Comparison of ENCODE assay signal across 1 cellular context in genomic region chr9:123679330-123679987, GRCh38.
A peak's percentile ranks its signal among the peaks of the same experiment; 100 is the strongest.
TF ChIP-seq lines count a peak whose summit lies in the region.

No MANE protein-coding gene starts in this region.

TF ChIP-seq in GM12878, 131 proteins besides CTCF, POLR2A, EP300 and RAD21 (continued from another document and continues in another):
- peak; percentile 81 for TF ChIP-seq SKIL (IDR thresholded peaks at IDR 0.05; ENCODE audit: low read depth, poor library complexity, severe bottlenecking)
- TF ChIP-seq TAF1 (IDR thresholded peaks at IDR 0.05; ENCODE audit: borderline replicate concordance, low read depth, low read length) = peak; percentile 19; the same call in 1 of the 2 replicates
- peak; percentile 91 for TF ChIP-seq IRF4 (IDR thresholded peaks at IDR 0.05; ENCODE audit: low read depth, low read length)
- no peak for TF ChIP-seq KAT2A (conservative IDR thresholded peaks at IDR 0.05; ENCODE audit: control insufficient read depth, low read depth, low read length)
- TF ChIP-seq FOXM1 (IDR thresholded peaks at IDR 0.05; ENCODE audit: low read depth, low read length) = peak; percentile 74; the same call in 1 of the 2 replicates
- TF ChIP-seq NR2F1 (conservative IDR thresholded peaks at IDR 0.05) = peak; percentile 80
- TF ChIP-seq NFYA (IDR thresholded peaks at IDR 0.05; ENCODE audit: borderline replicate concordance, low read depth, low read length) = no peak
- peak; percentile 86; the same call in 1 of the 2 replicates for TF ChIP-seq TCF3 (IDR thresholded peaks at IDR 0.05; ENCODE audit: borderline replicate concordance, insufficient read depth, low read depth, low read length)
- TF ChIP-seq YBX1 (IDR thresholded peaks at IDR 0.05) = no peak
- 0 out of 2 replicates have a peak, but pooled peaks have one; percentile 30 for TF ChIP-seq CREB1 (IDR thresholded peaks at IDR 0.05; ENCODE audit: low read depth)
- TF ChIP-seq ELK1 (IDR thresholded peaks at IDR 0.05; ENCODE audit: low read depth, low read length) = no peak
- TF ChIP-seq CHD2 (IDR thresholded peaks at IDR 0.05; ENCODE audit: borderline replicate concordance, low read depth, low read length) = no peak
- no peak for TF ChIP-seq ZNF217 (IDR thresholded peaks at IDR 0.05)
- TF ChIP-seq, protein P1, sequence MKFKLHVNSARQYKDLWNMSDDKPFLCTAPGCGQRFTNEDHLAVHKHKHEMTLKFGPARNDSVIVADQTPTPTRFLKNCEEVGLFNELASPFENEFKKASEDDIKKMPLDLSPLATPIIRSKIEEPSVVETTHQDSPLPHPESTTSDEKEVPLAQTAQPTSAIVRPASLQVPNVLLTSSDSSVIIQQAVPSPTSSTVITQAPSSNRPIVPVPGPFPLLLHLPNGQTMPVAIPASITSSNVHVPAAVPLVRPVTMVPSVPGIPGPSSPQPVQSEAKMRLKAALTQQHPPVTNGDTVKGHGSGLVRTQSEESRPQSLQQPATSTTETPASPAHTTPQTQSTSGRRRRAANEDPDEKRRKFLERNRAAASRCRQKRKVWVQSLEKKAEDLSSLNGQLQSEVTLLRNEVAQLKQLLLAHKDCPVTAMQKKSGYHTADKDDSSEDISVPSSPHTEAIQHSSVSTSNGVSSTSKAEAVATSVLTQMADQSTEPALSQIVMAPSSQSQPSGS (IDR thresholded peaks at IDR 0.05; ENCODE audit: low read length) = no peak; the same call in 1 of the 2 replicates
- peak; percentile 80 for TF ChIP-seq MTA2 (IDR thresholded peaks at IDR 0.05; ENCODE audit: low read depth)
- TF ChIP-seq, protein P2, sequence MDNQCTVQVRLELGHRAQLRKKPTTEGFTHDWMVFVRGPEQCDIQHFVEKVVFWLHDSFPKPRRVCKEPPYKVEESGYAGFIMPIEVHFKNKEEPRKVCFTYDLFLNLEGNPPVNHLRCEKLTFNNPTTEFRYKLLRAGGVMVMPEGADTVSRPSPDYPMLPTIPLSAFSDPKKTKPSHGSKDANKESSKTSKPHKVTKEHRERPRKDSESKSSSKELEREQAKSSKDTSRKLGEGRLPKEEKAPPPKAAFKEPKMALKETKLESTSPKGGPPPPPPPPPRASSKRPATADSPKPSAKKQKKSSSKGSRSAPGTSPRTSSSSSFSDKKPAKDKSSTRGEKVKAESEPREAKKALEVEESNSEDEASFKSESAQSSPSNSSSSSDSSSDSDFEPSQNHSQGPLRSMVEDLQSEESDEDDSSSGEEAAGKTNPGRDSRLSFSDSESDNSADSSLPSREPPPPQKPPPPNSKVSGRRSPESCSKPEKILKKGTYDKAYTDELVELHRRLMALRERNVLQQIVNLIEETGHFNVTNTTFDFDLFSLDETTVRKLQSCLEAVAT (IDR thresholded peaks at IDR 0.05) = peak; percentile 66; the same call in 1 of the 2 replicates
- TF ChIP-seq LARP7 (IDR thresholded peaks at IDR 0.05) = 0 out of 2 replicates have a peak, but pooled peaks have one; percentile 53
- no peak for TF ChIP-seq IRF3 (IDR thresholded peaks at IDR 0.05)
- no peak for TF ChIP-seq MYC (IDR thresholded peaks at IDR 0.05; ENCODE audit: insufficient read depth, insufficient read length, insufficient replicate concordance, low read length, severe bottlenecking)
- TF ChIP-seq ZNF274 (IDR thresholded peaks at IDR 0.05; ENCODE audit: insufficient read depth, insufficient read length) = no peak
- peak; percentile 73 for TF ChIP-seq BCL11A (IDR thresholded peaks at IDR 0.05; ENCODE audit: low read depth, low read length)
- no peak for TF ChIP-seq HDAC6 (IDR thresholded peaks at IDR 0.05; ENCODE audit: unreplicated experiment)
- TF ChIP-seq EGR1 (IDR thresholded peaks at IDR 0.05; ENCODE audit: borderline replicate concordance in 1 of 2, low read depth in 2 of 2, low read length in 2 of 2) = no peak
- TF ChIP-seq ZNF592 (IDR thresholded peaks at IDR 0.05) = no peak; the same call in 1 of the 2 replicates
- TF ChIP-seq SREBF2 (IDR thresholded peaks at IDR 0.05; ENCODE audit: low read length) = no peak
- no peak for TF ChIP-seq HDGF (IDR thresholded peaks at IDR 0.05)
- peak; percentile 68 for TF ChIP-seq SP1 (IDR thresholded peaks at IDR 0.05; ENCODE audit: low read depth, low read length)
- no peak for TF ChIP-seq SUPT20H (IDR thresholded peaks at IDR 0.05; ENCODE audit: borderline replicate concordance, control insufficient read depth, low read depth, low read length)
- TF ChIP-seq, protein P3, sequence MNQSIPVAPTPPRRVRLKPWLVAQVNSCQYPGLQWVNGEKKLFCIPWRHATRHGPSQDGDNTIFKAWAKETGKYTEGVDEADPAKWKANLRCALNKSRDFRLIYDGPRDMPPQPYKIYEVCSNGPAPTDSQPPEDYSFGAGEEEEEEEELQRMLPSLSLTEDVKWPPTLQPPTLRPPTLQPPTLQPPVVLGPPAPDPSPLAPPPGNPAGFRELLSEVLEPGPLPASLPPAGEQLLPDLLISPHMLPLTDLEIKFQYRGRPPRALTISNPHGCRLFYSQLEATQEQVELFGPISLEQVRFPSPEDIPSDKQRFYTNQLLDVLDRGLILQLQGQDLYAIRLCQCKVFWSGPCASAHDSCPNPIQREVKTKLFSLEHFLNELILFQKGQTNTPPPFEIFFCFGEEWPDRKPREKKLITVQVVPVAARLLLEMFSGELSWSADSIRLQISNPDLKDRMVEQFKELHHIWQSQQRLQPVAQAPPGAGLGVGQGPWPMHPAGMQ (IDR thresholded peaks at IDR 0.05; ENCODE audit: borderline replicate concordance) = no peak
- TF ChIP-seq JUNB (IDR thresholded peaks at IDR 0.05) = peak; percentile 27; the same call in 1 of the 2 replicates
- no peak for TF ChIP-seq SMC3 (IDR thresholded peaks at IDR 0.05; ENCODE audit: borderline replicate concordance, low read length)
- no peak for TF ChIP-seq KLF5 (IDR thresholded peaks at IDR 0.05; ENCODE audit: partially characterized antibody)
- peak; percentile 63; the same call in 1 of the 2 replicates for TF ChIP-seq TARDBP (IDR thresholded peaks at IDR 0.05; ENCODE audit: borderline replicate concordance)
- TF ChIP-seq GABPA (IDR thresholded peaks at IDR 0.05; ENCODE audit: low read depth) = no peak; the same call in 1 of the 2 replicates
- peak; percentile 69 for TF ChIP-seq RELB (IDR thresholded peaks at IDR 0.05; ENCODE audit: low read depth)
- TF ChIP-seq, protein P4, sequence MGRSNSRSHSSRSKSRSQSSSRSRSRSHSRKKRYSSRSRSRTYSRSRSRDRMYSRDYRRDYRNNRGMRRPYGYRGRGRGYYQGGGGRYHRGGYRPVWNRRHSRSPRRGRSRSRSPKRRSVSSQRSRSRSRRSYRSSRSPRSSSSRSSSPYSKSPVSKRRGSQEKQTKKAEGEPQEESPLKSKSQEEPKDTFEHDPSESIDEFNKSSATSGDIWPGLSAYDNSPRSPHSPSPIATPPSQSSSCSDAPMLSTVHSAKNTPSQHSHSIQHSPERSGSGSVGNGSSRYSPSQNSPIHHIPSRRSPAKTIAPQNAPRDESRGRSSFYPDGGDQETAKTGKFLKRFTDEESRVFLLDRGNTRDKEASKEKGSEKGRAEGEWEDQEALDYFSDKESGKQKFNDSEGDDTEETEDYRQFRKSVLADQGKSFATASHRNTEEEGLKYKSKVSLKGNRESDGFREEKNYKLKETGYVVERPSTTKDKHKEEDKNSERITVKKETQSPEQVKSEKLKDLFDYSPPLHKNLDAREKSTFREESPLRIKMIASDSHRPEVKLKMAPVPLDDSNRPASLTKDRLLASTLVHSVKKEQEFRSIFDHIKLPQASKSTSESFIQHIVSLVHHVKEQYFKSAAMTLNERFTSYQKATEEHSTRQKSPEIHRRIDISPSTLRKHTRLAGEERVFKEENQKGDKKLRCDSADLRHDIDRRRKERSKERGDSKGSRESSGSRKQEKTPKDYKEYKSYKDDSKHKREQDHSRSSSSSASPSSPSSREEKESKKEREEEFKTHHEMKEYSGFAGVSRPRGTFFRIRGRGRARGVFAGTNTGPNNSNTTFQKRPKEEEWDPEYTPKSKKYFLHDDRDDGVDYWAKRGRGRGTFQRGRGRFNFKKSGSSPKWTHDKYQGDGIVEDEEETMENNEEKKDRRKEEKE (IDR thresholded peaks at IDR 0.05) = no peak
- TF ChIP-seq CHD1 (IDR thresholded peaks at IDR 0.05; ENCODE audit: low read depth, low read length) = no peak
- TF ChIP-seq, protein P5, sequence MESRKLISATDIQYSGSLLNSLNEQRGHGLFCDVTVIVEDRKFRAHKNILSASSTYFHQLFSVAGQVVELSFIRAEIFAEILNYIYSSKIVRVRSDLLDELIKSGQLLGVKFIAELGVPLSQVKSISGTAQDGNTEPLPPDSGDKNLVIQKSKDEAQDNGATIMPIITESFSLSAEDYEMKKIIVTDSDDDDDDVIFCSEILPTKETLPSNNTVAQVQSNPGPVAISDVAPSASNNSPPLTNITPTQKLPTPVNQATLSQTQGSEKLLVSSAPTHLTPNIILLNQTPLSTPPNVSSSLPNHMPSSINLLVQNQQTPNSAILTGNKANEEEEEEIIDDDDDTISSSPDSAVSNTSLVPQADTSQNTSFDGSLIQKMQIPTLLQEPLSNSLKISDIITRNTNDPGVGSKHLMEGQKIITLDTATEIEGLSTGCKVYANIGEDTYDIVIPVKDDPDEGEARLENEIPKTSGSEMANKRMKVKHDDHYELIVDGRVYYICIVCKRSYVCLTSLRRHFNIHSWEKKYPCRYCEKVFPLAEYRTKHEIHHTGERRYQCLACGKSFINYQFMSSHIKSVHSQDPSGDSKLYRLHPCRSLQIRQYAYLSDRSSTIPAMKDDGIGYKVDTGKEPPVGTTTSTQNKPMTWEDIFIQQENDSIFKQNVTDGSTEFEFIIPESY (IDR thresholded peaks at IDR 0.05) = no peak
- TF ChIP-seq HDAC2 (IDR thresholded peaks at IDR 0.05) = no peak
- no peak for TF ChIP-seq CBX3 (IDR thresholded peaks at IDR 0.05; ENCODE audit: borderline replicate concordance, low read depth)
- peak; percentile 96 for TF ChIP-seq IKZF1 (conservative IDR thresholded peaks at IDR 0.05)
- peak; percentile 83 for TF ChIP-seq MXI1 (IDR thresholded peaks at IDR 0.05; ENCODE audit: low read depth, low read length)
- TF ChIP-seq PML (IDR thresholded peaks at IDR 0.05; ENCODE audit: low read length) = no peak; the same call in 1 of the 2 replicates
